9 cellular contexts compared by ENCODE assay signal in genomic region chr14:69666698-69667211, GRCh38. TPM values are rescaled to one million over a fixed set of nuclear protein-coding genes. Genes with fewer than 3 reads are reported as not detected.
DNase-seq lines count a peak whose midpoint lies in the region; ATAC-seq and TF ChIP-seq lines count a peak whose summit lies in the region.
"Had no signal": no experiment of that assay in that cellular context is flagged by ENCODE, and none has a peak within 500 bp of the region (broad histone marks: within the 10 kb centered on the region; RNA-seq: fewer than 3 reads in every experiment).

No MANE protein-coding gene starts in this region.

- no peak overlapping the region for H3K9ac ChIP-seq in skeletal muscle satellite cell (ENCODE audit: low read depth, low read length)

- H3K4me3 ChIP-seq in fibroblast of pulmonary artery (replicated peaks; ENCODE audit: low read depth, low read length) = no peak overlapping the region
- H3K4me3 ChIP-seq in skeletal muscle satellite cell (ENCODE audit: low read length) = no peak overlapping the region

- H3K9me3 ChIP-seq in skeletal muscle satellite cell (replicated peaks; ENCODE audit: low read length) = no peaks in the 10 kb centered on the region

- TF ChIP-seq CTCF in fibroblast of pulmonary artery (IDR thresholded peaks at IDR 0.05; ENCODE audit: low read length, missing control alignments) = no peak

- ATAC-seq in SK-N-SH treated with all-trans-retinoic acid at 6 μM for 48 hours = peak; percentile 45

- H3K4me1 ChIP-seq in skeletal muscle satellite cell (ENCODE audit: control insufficient read depth, insufficient read depth, low read length) = peaks cover 14% of the 10 kb centered on the region

- H3K27me3 ChIP-seq in skeletal muscle satellite cell (ENCODE audit: control insufficient read depth, insufficient read depth, low read length) = no peaks in the 10 kb centered on the region

- H3K4me2 ChIP-seq in skeletal muscle satellite cell (ENCODE audit: low read length) = peak overlapping the region; percentile 36

- DNase-seq in GM03348 (ENCODE audit: low spot score) = peak; percentile 60
- DNase-seq in fibroblast of pulmonary artery (ENCODE audit: low read depth) = peak; percentile 62
- DNase-seq in KG1 (lab: John Stamatoyannopoulos, UW) = no peak
- DNase-seq in NCI-H2029 (lab: John Stamatoyannopoulos, UW) = no peak
- DNase-seq in islet precursor cell = no peak
- no peak for DNase-seq in SIG-M5 (lab: John Stamatoyannopoulos, UW)
- DNase-seq: NCI-H524 had no signal

- H3K36me3 ChIP-seq in skeletal muscle satellite cell (ENCODE audit: insufficient read depth, low read length) = no peaks in the 10 kb centered on the region

TF ChIP-seq in SK-N-SH treated with all-trans-retinoic acid at 6 μM for 48 hours, 23 proteins besides CTCF, POLR2A, EP300 and RAD21:
- TF ChIP-seq CREB5 (CRISPR knock-in tag; IDR thresholded peaks at IDR 0.05; ENCODE audit: low read depth) (no peak), PATZ1 (CRISPR knock-in tag; IDR thresholded peaks at IDR 0.05; ENCODE audit: borderline replicate concordance) (peak; percentile 58; the same call in 1 of the 2 replicates), ISL1 (CRISPR knock-in tag; IDR thresholded peaks at IDR 0.05) (peak; percentile 36), PPARA (CRISPR knock-in tag; IDR thresholded peaks at IDR 0.05; ENCODE audit: borderline replicate concordance) (no peak), ZFP30 (CRISPR knock-in tag; IDR thresholded peaks at IDR 0.05) (no peak)

RNA-seq across cellular contexts. Expression of gene SUSD6, which starts 55.4 kb away (rescaled TPM):
- total RNA-seq in skeletal muscle satellite cell (2012; rRNA removed) = 5.5 and 6.3 TPM in 2 replicates

Comparison
In these comparisons a context has a peak if more than half of its experiments do, and no peak if none do; other contexts are left out.
1. DNase-seq: peak in GM03348 (single experiment) and fibroblast of pulmonary artery (single experiment); none in KG1 (single experiment), NCI-H2029 (single experiment), islet precursor cell (single experiment) and SIG-M5 (single experiment).